Comparison of ENCODE assay signal across 1 cellular context in the genomic region with DNA sequence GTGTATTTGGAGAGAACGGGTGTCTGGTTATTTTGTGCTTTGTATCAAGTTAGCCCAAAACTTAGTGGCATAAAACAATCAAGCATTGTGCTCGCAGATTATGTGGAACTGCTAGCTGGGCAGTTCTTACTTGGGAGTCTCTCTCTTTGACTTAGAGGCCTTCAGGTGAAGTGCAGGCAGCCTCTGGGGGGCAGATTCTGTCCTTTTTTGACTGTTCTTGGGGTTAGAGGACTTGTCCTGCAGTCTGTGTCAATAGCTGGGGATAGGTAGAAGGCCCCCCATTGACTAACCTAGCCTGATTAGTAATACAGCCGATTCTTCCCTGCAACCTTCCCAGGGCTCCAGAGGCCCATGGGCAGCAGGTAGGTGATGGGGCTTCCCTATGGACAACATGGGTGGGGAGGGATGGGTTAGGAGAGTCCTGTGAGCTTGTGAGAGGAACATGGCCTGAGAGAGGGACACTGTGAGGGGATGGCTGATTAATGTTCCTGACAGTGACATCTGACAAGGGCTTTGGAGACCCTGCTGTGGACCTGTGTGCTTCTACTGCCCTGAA.
TF ChIP-seq lines count a peak whose summit lies in the region.

No MANE protein-coding gene starts in this region.

TF ChIP-seq in HepG2, 621 proteins besides CTCF, POLR2A, EP300 and RAD21 (continued from another document):
- TF ChIP-seq, protein P1, sequence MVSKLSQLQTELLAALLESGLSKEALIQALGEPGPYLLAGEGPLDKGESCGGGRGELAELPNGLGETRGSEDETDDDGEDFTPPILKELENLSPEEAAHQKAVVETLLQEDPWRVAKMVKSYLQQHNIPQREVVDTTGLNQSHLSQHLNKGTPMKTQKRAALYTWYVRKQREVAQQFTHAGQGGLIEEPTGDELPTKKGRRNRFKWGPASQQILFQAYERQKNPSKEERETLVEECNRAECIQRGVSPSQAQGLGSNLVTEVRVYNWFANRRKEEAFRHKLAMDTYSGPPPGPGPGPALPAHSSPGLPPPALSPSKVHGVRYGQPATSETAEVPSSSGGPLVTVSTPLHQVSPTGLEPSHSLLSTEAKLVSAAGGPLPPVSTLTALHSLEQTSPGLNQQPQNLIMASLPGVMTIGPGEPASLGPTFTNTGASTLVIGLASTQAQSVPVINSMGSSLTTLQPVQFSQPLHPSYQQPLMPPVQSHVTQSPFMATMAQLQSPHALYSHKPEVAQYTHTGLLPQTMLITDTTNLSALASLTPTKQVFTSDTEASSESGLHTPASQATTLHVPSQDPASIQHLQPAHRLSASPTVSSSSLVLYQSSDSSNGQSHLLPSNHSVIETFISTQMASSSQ (IDR thresholded peaks at IDR 0.05; ENCODE audit: low read depth) = no peak
- TF ChIP-seq, protein P1 (CRISPR knock-in tag; IDR thresholded peaks at IDR 0.05; ENCODE audit: borderline replicate concordance) = no peak
